7 cellular contexts compared by ENCODE assay signal in the genomic region with DNA sequence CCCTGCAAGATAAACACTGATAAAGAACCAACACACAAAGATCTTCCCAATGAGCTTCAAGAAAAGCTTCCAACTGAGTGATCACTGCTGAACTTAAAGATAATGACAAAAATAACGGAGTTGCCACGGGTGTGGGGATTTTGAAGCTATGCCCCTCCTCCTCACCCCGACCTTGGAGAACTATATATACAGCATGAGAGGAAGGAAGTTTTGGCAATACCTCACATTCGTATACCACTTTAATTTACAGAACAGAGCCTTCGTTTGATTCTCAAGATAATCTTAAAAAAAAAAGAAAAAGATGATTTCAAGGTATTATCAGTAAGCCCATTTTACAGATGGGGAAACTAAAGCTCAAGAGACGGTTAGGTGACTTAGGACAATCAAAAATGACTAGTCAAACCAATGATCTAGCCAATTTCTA. TPM values are rescaled to one million over a fixed set of nuclear protein-coding genes. Genes with fewer than 3 reads are reported as not detected.
DNase-seq lines count a peak whose midpoint lies in the region; ATAC-seq and TF ChIP-seq lines count a peak whose summit lies in the region.

No MANE protein-coding gene starts in this region.

- 2 to 4% (median 3%) methylated on average over 6 of the region's 6 CpGs for WGBS in ovary, 3 donors

- H2AFZ ChIP-seq in PC-3 (ENCODE audit: low read length), result peak overlapping the region; percentile 99

- no peaks in the 10 kb centered on the region for H3K9me3 ChIP-seq in PC-3 (ENCODE audit: low read length)
- no peaks in the 10 kb centered on the region for H3K9me3 ChIP-seq in endocrine pancreas (ENCODE audit: control insufficient read depth, low read length)
- H3K9me3 ChIP-seq in ovary, result no peaks in the 10 kb centered on the region

- H3K79me2 ChIP-seq in PC-3 (ENCODE audit: low read length), result peaks cover 22% of the 10 kb centered on the region

- H3K36me3 ChIP-seq in PC-3 (ENCODE audit: low read depth, low read length) (no peaks in the 10 kb centered on the region; the same call in 1 of the 2 replicates), endocrine pancreas (ENCODE audit: control insufficient read depth, insufficient read depth, low read length) (no peaks in the 10 kb centered on the region), ovary (no peaks in the 10 kb centered on the region)

- H3K9ac ChIP-seq in PC-3 (ENCODE audit: low read length), result peak overlapping the region; percentile 93
- H3K9ac ChIP-seq in endocrine pancreas (ENCODE audit: control insufficient read depth, insufficient read depth, low read length), result peak overlapping the region; percentile 8

- no TSS peak for BruUV-seq in PC-3 (replicated peaks; lab: Mats Ljungman, UMichigan)

- H3F3A ChIP-seq in PC-3 (ENCODE audit: low read length, unreplicated experiment), result no peaks in the 10 kb centered on the region

- CTCF ChIA-PET in PC-3 (lab: Charles Lee), result interaction anchor here (0.6 to 1.0 kb wide), 3 partner anchors 37 to 361 kb away, joined by 4 to 8 read pairs (median 6); no protein-coding TSS in a partner anchor

- in situ Hi-C loops in GM13977 (cut with MboI; ENCODE audit: low pct_unique_long_range_greater_than_20kb, low sequenced_read_pairs, unreplicated experiment), result loop anchor here (25.0 kb wide), 1 partner anchor 361 kb away; no protein-coding TSS in a partner anchor

- no peak for TF ChIP-seq POLR2A in ovary (IDR thresholded peaks at IDR 0.05)

- H3K4me3 ChIP-seq in PC-3 (ENCODE audit: low read length) (peak overlapping the region; percentile 82), endocrine pancreas (ENCODE audit: control insufficient read depth, insufficient read depth, low read length) (peak overlapping the region; percentile 69), ovary (peak overlapping the region; percentile 82)

- POLR2A ChIA-PET in PC-3 (lab: Charles Lee; ENCODE audit: unreplicated experiment), result interaction anchor here (0.6 kb wide), 1 partner anchor 179 kb away, joined by 4 read pairs; no protein-coding TSS in a partner anchor

- H4K20me1 ChIP-seq in PC-3 (ENCODE audit: low read length), result no peaks in the 10 kb centered on the region

- TF ChIP-seq CTCF in GM13977 (IDR thresholded peaks at IDR 0.05; ENCODE audit: extremely low read depth, insufficient read depth, missing control alignments), result no peak
- TF ChIP-seq CTCF in PC-3 (conservative IDR thresholded peaks at IDR 0.05; ENCODE audit: low read depth, low read length), result no peak
- TF ChIP-seq CTCF in ovary (IDR thresholded peaks at IDR 0.05), result no peak

- ATAC-seq in PC-3 (no peak), GM19035 (IDR thresholded peaks at IDR 0.05; ENCODE audit: unreplicated experiment) (no peak)

- peaks cover 37% of the 10 kb centered on the region for H3K4me1 ChIP-seq in PC-3 (ENCODE audit: insufficient read depth, low read length)
- H3K4me1 ChIP-seq in endocrine pancreas (ENCODE audit: control insufficient read depth, insufficient read depth, low read length), result peaks cover 5% of the 10 kb centered on the region
- peaks cover 6% of the 10 kb centered on the region for H3K4me1 ChIP-seq in ovary (ENCODE audit: insufficient read depth)

- peak overlapping the region; percentile 89 for H3K4me2 ChIP-seq in PC-3 (ENCODE audit: low read length)

- H3K27me3 ChIP-seq in PC-3 (ENCODE audit: low read length) (no peaks in the 10 kb centered on the region), endocrine pancreas (ENCODE audit: control insufficient read depth, insufficient read depth, low read length) (no peaks in the 10 kb centered on the region), ovary (no peaks in the 10 kb centered on the region)

- intact Hi-C loops in PC-3 (cut with micrococcal nuclease) (no loop called here), ovary (cut with DNase I) (loop anchor here in 2 of 4 donors (5.0 to 10.0 kb wide), 2 partner anchors 359 to 361 kb away; no protein-coding TSS in a partner anchor)

- DNase-seq in GM13977 (ENCODE audit: low spot score), result peak; percentile 36
- no peak for DNase-seq in PC-3
- no peak for DNase-seq in ovary
- DNase-seq in middle frontal gyrus (ENCODE audit: extremely low spot score, low spot score), result no peak
- DNase-seq in NCI-H82 (lab: John Stamatoyannopoulos, UW), result no peak

- H3K9me2 ChIP-seq in PC-3 (replicated peaks; ENCODE audit: low read length), result no peaks in the 10 kb centered on the region

- TF ChIP-seq EP300 in ovary (IDR thresholded peaks at IDR 0.05), result no peak

- H3K27ac ChIP-seq in PC-3 (ENCODE audit: low read length) (peak overlapping the region; percentile 51), ovary (peak overlapping the region; percentile 62 to 90)

RNA-seq across cellular contexts. Expression of a gene that starts 0.7 kb away (rescaled TPM):
- 29.6 and 44.5 TPM in 2 replicates for total RNA-seq in PC-3 (2014; rRNA removed)
- total RNA-seq in ovary, result 100 to 1,000 TPM in 4 of 7 donors, 10 to 100 TPM in 3; 58.1 to 140 (median 117) TPM
- 100 to 1,000 TPM in 1 of 2 donors, 10 to 100 TPM in 1; 57.0 to 105 TPM for polyA plus RNA-seq in ovary

RNA-seq across cellular contexts. Expression of a gene that starts 50.3 kb away (rescaled TPM):
- 246 and 253 TPM in 2 replicates for total RNA-seq in PC-3 (2014; rRNA removed)
- 100 to 1,000 TPM; 172 to 446 (median 287) TPM for total RNA-seq in ovary
- polyA plus RNA-seq in ovary, result 100 to 1,000 TPM; 164 to 315 TPM

RNA-seq across cellular contexts. Expression of a gene that starts 56.7 kb away (rescaled TPM):
- total RNA-seq in PC-3 (2014; rRNA removed), result 3.4 and 9.5 TPM in 2 replicates
- 1 to 10 TPM in 4 of 7 donors, under 1 TPM in 3; 0.66 to 9.2 (median 1.3) TPM for total RNA-seq in ovary
- polyA plus RNA-seq in ovary, result 1 to 10 TPM in 1 of 2 donors, under 1 TPM in 1; 0.46 to 2.6 TPM
